Comparison of ENCODE assay signal across 1 cellular context in genomic region chr1:170531758-170532657, GRCh38.
TF ChIP-seq lines count a peak whose summit lies in the region.

GORAB (plus strand) TSS chr1:170532166; CDS start chr1:170532224, 58 bp downstream.

TF ChIP-seq in K562, 482 proteins besides CTCF, POLR2A, EP300 and RAD21 (continued from another document and continues in another):
- no peak for TF ChIP-seq SFPQ (IDR thresholded peaks at IDR 0.05; ENCODE audit: low read depth, low read length)
- TF ChIP-seq ZNF740 (CRISPR knock-in tag; IDR thresholded peaks at IDR 0.05) = no peak
- TF ChIP-seq ZNF740 (tag; IDR thresholded peaks at IDR 0.05) = no peak
- peak; percentile 3; the same call in 1 of the 2 replicates for TF ChIP-seq ARID1B (IDR thresholded peaks at IDR 0.05)
- 0 out of 2 replicates have a peak, but pooled peaks have one; percentile 49 for TF ChIP-seq AFF4 (CRISPR knock-in tag; IDR thresholded peaks at IDR 0.05)
- no peak; a peak in 1 of 4 replicates for TF ChIP-seq TEAD1 (CRISPR knock-in tag; IDR thresholded peaks at IDR 0.05)
- no peak for TF ChIP-seq CHD1 (IDR thresholded peaks at IDR 0.05; ENCODE audit: low read length)
- TF ChIP-seq THAP12 (CRISPR knock-in tag; IDR thresholded peaks at IDR 0.05) = no peak
- TF ChIP-seq ZNF583 (CRISPR knock-in tag; IDR thresholded peaks at IDR 0.05) = no peak; the same call in 1 of the 2 replicates
- TF ChIP-seq ZKSCAN3 (CRISPR knock-in tag; IDR thresholded peaks at IDR 0.05) = no peak
- TF ChIP-seq HMG20A (CRISPR knock-in tag; conservative IDR thresholded peaks at IDR 0.05) = no peak
- no peak for TF ChIP-seq MAFF (IDR thresholded peaks at IDR 0.05; ENCODE audit: low read length)
- TF ChIP-seq SMARCA4 (IDR thresholded peaks at IDR 0.05) = peak; percentile 57
- TF ChIP-seq CREB1 (IDR thresholded peaks at IDR 0.05) = no peak; the same call in 1 of the 2 replicates
- no peak for TF ChIP-seq CREB1 (CRISPR knock-in tag; IDR thresholded peaks at IDR 0.05)
- peak; percentile 25 to 72; a peak in 2 of 4 replicates for TF ChIP-seq SIN3A (IDR thresholded peaks at IDR 0.05; ENCODE audit: borderline replicate concordance in 2 of 2, control insufficient read depth in 1 of 2, low read depth in 2 of 2, low read length in 2 of 2)
- TF ChIP-seq PHF8 (IDR thresholded peaks at IDR 0.05; ENCODE audit: borderline replicate concordance, low read length) = peak; percentile 96
- TF ChIP-seq ZNF384 (IDR thresholded peaks at IDR 0.05; ENCODE audit: low read depth, low read length) = no peak
- TF ChIP-seq SMAD4 (CRISPR knock-in tag; conservative IDR thresholded peaks at IDR 0.05) = peak; percentile 72
- TF ChIP-seq GABPA (tag; conservative IDR thresholded peaks at IDR 0.05; ENCODE audit: low read depth) = peak; percentile 77
- no peak for TF ChIP-seq PREB (CRISPR knock-in tag; IDR thresholded peaks at IDR 0.05)
- no peak for TF ChIP-seq ZC3H4 (CRISPR knock-in tag; IDR thresholded peaks at IDR 0.05; ENCODE audit: borderline replicate concordance)
- TF ChIP-seq HDAC8 (tag; IDR thresholded peaks at IDR 0.05) = peak; percentile 74; the same call in 1 of the 2 replicates
- TF ChIP-seq ZNF449 (CRISPR knock-in tag; IDR thresholded peaks at IDR 0.05) = peak; percentile 75; the same call in 1 of the 2 replicates
- TF ChIP-seq NRF1 (conservative IDR thresholded peaks at IDR 0.05 in 1 of 2, IDR thresholded peaks at IDR 0.05 in 1 of 2) = peak; percentile 37 to 48
- no peak for TF ChIP-seq BMI1 (IDR thresholded peaks at IDR 0.05; ENCODE audit: low read length)
- no peak for TF ChIP-seq HNRNPUL1 (IDR thresholded peaks at IDR 0.05; ENCODE audit: low read length)
- TF ChIP-seq CAMTA2 (CRISPR knock-in tag; conservative IDR thresholded peaks at IDR 0.05) = no peak
- TF ChIP-seq PTBP1 (IDR thresholded peaks at IDR 0.05; ENCODE audit: low read depth, low read length) = no peak
- no peak for TF ChIP-seq ETV6 (IDR thresholded peaks at IDR 0.05; ENCODE audit: borderline replicate concordance in 1 of 2, low read depth in 2 of 2, low read length in 1 of 2)
- no peak for TF ChIP-seq ETV6 (CRISPR knock-in tag; IDR thresholded peaks at IDR 0.05; ENCODE audit: borderline replicate concordance)
- TF ChIP-seq HDGF (IDR thresholded peaks at IDR 0.05) = 0 out of 2 replicates have a peak, but pooled peaks have one; percentile 48
- 0 out of 2 replicates have a peak, but pooled peaks have one; percentile 51 for TF ChIP-seq NR1H2 (CRISPR knock-in tag; IDR thresholded peaks at IDR 0.05)
- TF ChIP-seq POLR2AphosphoS5 (IDR thresholded peaks at IDR 0.05; ENCODE audit: control insufficient read depth, insufficient read depth, low read depth, low read length) = peak; percentile 57
- TF ChIP-seq MBD2 (IDR thresholded peaks at IDR 0.05; ENCODE audit: borderline replicate concordance, low read depth) = peak; percentile 84
- TF ChIP-seq HMGXB4 (CRISPR knock-in tag; IDR thresholded peaks at IDR 0.05) = no peak
- no peak for TF ChIP-seq HEY1 (CRISPR knock-in tag; IDR thresholded peaks at IDR 0.05; ENCODE audit: borderline replicate concordance)
- TF ChIP-seq CBX1 (IDR thresholded peaks at IDR 0.05; ENCODE audit: low read depth) = peak; percentile 81
- no peak for TF ChIP-seq SLC30A9 (CRISPR knock-in tag; IDR thresholded peaks at IDR 0.05)
- no peak for TF ChIP-seq ZNF551 (CRISPR knock-in tag; IDR thresholded peaks at IDR 0.05)
- TF ChIP-seq KAT7 (CRISPR knock-in tag; IDR thresholded peaks at IDR 0.05; ENCODE audit: borderline replicate concordance) = no peak; the same call in 1 of the 2 replicates
- peak; percentile 39; the same call in 1 of the 2 replicates for TF ChIP-seq ELF4 (CRISPR knock-in tag; IDR thresholded peaks at IDR 0.05)
- TF ChIP-seq ZNF121 (CRISPR knock-in tag; conservative IDR thresholded peaks at IDR 0.05) = no peak
- no peak for TF ChIP-seq SAFB2 (IDR thresholded peaks at IDR 0.05; ENCODE audit: borderline replicate concordance, low read depth, low read length, severe bottlenecking)
- peak; percentile 82 to 87 for TF ChIP-seq FOXK2 (conservative IDR thresholded peaks at IDR 0.05 in 1 of 2, IDR thresholded peaks at IDR 0.05 in 1 of 2; ENCODE audit: low read depth in 2 of 2)
- no peak for TF ChIP-seq ARHGAP35 (IDR thresholded peaks at IDR 0.05; ENCODE audit: partially characterized antibody)
- no peak for TF ChIP-seq CBX5 (IDR thresholded peaks at IDR 0.05; ENCODE audit: borderline replicate concordance, low read depth)
- no peak for TF ChIP-seq FUS (optimal IDR thresholded peaks at IDR 0.05; ENCODE audit: low read depth, low read length)
- TF ChIP-seq RNF219 (CRISPR knock-in tag; IDR thresholded peaks at IDR 0.05) = no peak
- TF ChIP-seq IFI16 (CRISPR knock-in tag; IDR thresholded peaks at IDR 0.05) = no peak
- no peak for TF ChIP-seq MTA2 (IDR thresholded peaks at IDR 0.05; ENCODE audit: low read depth)
- no peak for TF ChIP-seq ZFP30 (CRISPR knock-in tag; IDR thresholded peaks at IDR 0.05; ENCODE audit: borderline replicate concordance)
